19 cellular contexts compared by ENCODE assay signal in the genomic region with DNA sequence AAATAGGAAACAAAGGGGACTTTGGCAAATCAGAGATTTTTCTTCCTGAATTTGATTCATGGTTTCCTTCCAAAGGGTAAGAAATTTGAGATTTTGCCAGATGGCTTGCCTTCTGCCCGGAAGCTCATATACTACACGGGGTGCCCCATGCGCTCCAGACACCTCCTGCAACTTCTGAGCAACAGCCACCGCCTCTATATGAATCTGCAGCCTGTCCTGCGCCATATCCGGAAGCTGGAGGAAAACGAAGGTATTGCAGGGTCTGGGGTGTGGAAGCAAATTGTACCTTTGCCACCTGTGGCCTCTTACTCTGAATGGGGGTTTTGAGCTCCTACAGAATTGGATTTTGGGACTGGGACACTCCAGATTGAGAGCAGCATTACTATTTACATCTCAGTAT.
DNase-seq lines count a peak whose midpoint lies in the region; ATAC-seq and TF ChIP-seq lines count a peak whose summit lies in the region.
"Had no signal": no experiment of that assay in that cellular context is flagged by ENCODE, and none has a peak within 500 bp of the region (broad histone marks: within the 10 kb centered on the region; RNA-seq: fewer than 3 reads in every experiment).

No MANE protein-coding gene starts in this region.

- intact Hi-C loops in PC-3 (cut with micrococcal nuclease) = no loop called here

- H3K4me1 Mint-ChIP-seq in WTC11 = peaks cover 24% of the 10 kb centered on the region
- H3K4me1 Mint-ChIP-seq: B cell had no signal

- 94% methylated on average over 7 of the region's 7 CpGs for WGBS in smooth muscle cell (ENCODE audit: low lambda C conversion rate)

- H3K9me2 ChIP-seq in PC-3 (replicated peaks; ENCODE audit: low read length) = no peaks in the 10 kb centered on the region

- H3K4me3 ChIP-seq in smooth muscle cell (no peak overlapping the region), PC-3 (ENCODE audit: low read length) (no peak overlapping the region)
- H3K4me3 ChIP-seq: GM12878, PC-9, SJCRH30 had no signal

- H3K4me2 ChIP-seq in smooth muscle cell = no peak overlapping the region
- H3K4me2 ChIP-seq in PC-3 (ENCODE audit: low read length) = no peak overlapping the region
- H3K4me2 ChIP-seq: PC-9 had no signal

- H4K20me1 ChIP-seq in smooth muscle cell (ENCODE audit: low read depth) (peaks cover 100% of the 10 kb centered on the region), PC-3 (ENCODE audit: low read length) (0 out of 2 replicates have a peak, but pooled peaks cover 5% of the 10 kb centered on the region)

- H3K9me3 ChIP-seq in smooth muscle cell (replicated peaks; ENCODE audit: low read depth) = no peaks in the 10 kb centered on the region
- H3K9me3 ChIP-seq in PC-3 (ENCODE audit: low read length) = no peaks in the 10 kb centered on the region
- H3K9me3 ChIP-seq: SJCRH30 had no signal

- H2AFZ ChIP-seq in smooth muscle cell (ENCODE audit: low read depth) (no peak overlapping the region), PC-3 (ENCODE audit: low read length) (no peak overlapping the region)
- H2AFZ ChIP-seq: PC-9 had no signal

- no peaks in the 10 kb centered on the region for H3K27me3 Mint-ChIP-seq in WTC11 (ENCODE audit: low read depth)

- peak; percentile 3 for DNase-seq in DMS53 (lab: John Stamatoyannopoulos, UW)
- no peak for DNase-seq in DMS53 treated with DMSO at 0.1 percent for 48 hours (lab: John Stamatoyannopoulos, UW; ENCODE audit: unreplicated experiment)
- DNase-seq in WTC11 (ENCODE audit: low spot score) = no peak
- DNase-seq in lung microvascular endothelial cell (ENCODE audit: low read depth in 2 of 2) = peak; percentile 11 to 25
- no peak for DNase-seq in smooth muscle cell (lab: John Stamatoyannopoulos, UW; ENCODE audit: unreplicated experiment)
- no peak for DNase-seq in NCI-H1436 (lab: John Stamatoyannopoulos, UW)
- no peak for DNase-seq in NCI-H2081 (lab: John Stamatoyannopoulos, UW)
- no peak for DNase-seq in PC-3
- DNase-seq: 8988T, EL, Karpas-422, NCI-H1436 treated with DMSO at 0.1 percent for 48 hours, NCI-H2029, NCI-H446 treated with DMSO at 0.1 percent for 48 hours, NCI-H774, PC-9, SJCRH30 had no signal

- no peak overlapping the region for H3K4me3 Mint-ChIP-seq in WTC11
- H3K4me3 Mint-ChIP-seq: B cell had no signal

- H3K4me1 ChIP-seq in smooth muscle cell (ENCODE audit: low read depth) = peaks cover 11% of the 10 kb centered on the region
- peaks cover 16% of the 10 kb centered on the region for H3K4me1 ChIP-seq in PC-3 (ENCODE audit: insufficient read depth, low read length)

- CTCF ChIA-PET in WTC11 (lab: Charles Lee) = interaction anchor here (1.0 to 1.1 kb wide), 2 partner anchors 63 to 264 kb away, joined by 3 to 4 read pairs; a partner anchor contains a TSS
- CTCF ChIA-PET in PC-3 (lab: Charles Lee) = no interaction called here

- H3K36me3 Mint-ChIP-seq in WTC11 = peaks cover 19% of the 10 kb centered on the region

- H3K9me3 Mint-ChIP-seq in WTC11 = no peaks in the 10 kb centered on the region

- TF ChIP-seq CTCF in WTC11 (IDR thresholded peaks at IDR 0.05) (no peak), smooth muscle cell (IDR thresholded peaks at IDR 0.05; ENCODE audit: borderline replicate concordance, insufficient read depth, poor library complexity, severe bottlenecking) (no peak), PC-3 (conservative IDR thresholded peaks at IDR 0.05; ENCODE audit: low read depth, low read length) (no peak)

- H3K79me2 ChIP-seq in smooth muscle cell (ENCODE audit: low read depth) (peaks cover 68% of the 10 kb centered on the region), PC-3 (ENCODE audit: low read length) (no peaks in the 10 kb centered on the region)

- H3K27ac Mint-ChIP-seq in WTC11 = no peak overlapping the region
- H3K27ac Mint-ChIP-seq: B cell had no signal

- H3K9ac ChIP-seq in smooth muscle cell (ENCODE audit: low read depth) (no peak overlapping the region), PC-3 (ENCODE audit: low read length) (no peak overlapping the region)

- BruUV-seq in PC-3 (replicated peaks; lab: Mats Ljungman, UMichigan) = no TSS peak

- H3K27ac ChIP-seq in smooth muscle cell (ENCODE audit: low read depth) (peak overlapping the region; percentile 53), PC-3 (ENCODE audit: low read length) (no peak overlapping the region)
- H3K27ac ChIP-seq: PC-9, SJCRH30 had no signal

- ATAC-seq in WTC11 = peak; percentile 20; the same call in 1 of the 2 replicates
- no peak for ATAC-seq in PC-3
- ATAC-seq: GM12878 had no signal

- H3K36me3 ChIP-seq in smooth muscle cell (ENCODE audit: low read depth) = peaks cover 78% of the 10 kb centered on the region
- peaks cover 79% of the 10 kb centered on the region for H3K36me3 ChIP-seq in PC-3 (ENCODE audit: low read depth, low read length)

- POLR2A ChIA-PET in WTC11 (lab: Charles Lee) = interaction anchor here (1.1 kb wide), 1 partner anchor 238 kb away, joined by 3 read pairs; no protein-coding TSS in a partner anchor
- POLR2A ChIA-PET in PC-3 (lab: Charles Lee; ENCODE audit: unreplicated experiment) = no interaction called here

- H3K27me3 ChIP-seq in smooth muscle cell (ENCODE audit: low read depth) = no peaks in the 10 kb centered on the region
- H3K27me3 ChIP-seq in PC-3 (ENCODE audit: low read length) = no peaks in the 10 kb centered on the region
- H3K27me3 ChIP-seq: SJCRH30 had no signal

- H3F3A ChIP-seq in smooth muscle cell (ENCODE audit: low read depth) (peaks cover 63% of the 10 kb centered on the region), PC-3 (ENCODE audit: low read length, unreplicated experiment) (peaks cover 2% of the 10 kb centered on the region)

TF ChIP-seq in WTC11, 78 proteins besides CTCF, POLR2A, EP300 and RAD21 (continues in another document):
- no peak for TF ChIP-seq GTF2I (CRISPR knock-in tag; conservative IDR thresholded peaks at IDR 0.05)
- TF ChIP-seq TCF7 (CRISPR knock-in tag; IDR thresholded peaks at IDR 0.05; ENCODE audit: low read depth) = no peak
- TF ChIP-seq, protein P1, sequence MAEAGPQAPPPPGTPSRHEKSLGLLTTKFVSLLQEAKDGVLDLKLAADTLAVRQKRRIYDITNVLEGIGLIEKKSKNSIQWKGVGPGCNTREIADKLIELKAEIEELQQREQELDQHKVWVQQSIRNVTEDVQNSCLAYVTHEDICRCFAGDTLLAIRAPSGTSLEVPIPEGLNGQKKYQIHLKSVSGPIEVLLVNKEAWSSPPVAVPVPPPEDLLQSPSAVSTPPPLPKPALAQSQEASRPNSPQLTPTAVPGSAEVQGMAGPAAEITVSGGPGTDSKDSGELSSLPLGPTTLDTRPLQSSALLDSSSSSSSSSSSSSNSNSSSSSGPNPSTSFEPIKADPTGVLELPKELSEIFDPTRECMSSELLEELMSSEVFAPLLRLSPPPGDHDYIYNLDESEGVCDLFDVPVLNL (CRISPR knock-in tag; IDR thresholded peaks at IDR 0.05; ENCODE audit: borderline replicate concordance, low read depth) = no peak
- no peak for TF ChIP-seq FOXP1 (CRISPR knock-in tag; IDR thresholded peaks at IDR 0.05; ENCODE audit: borderline replicate concordance)
- TF ChIP-seq, protein P2, sequence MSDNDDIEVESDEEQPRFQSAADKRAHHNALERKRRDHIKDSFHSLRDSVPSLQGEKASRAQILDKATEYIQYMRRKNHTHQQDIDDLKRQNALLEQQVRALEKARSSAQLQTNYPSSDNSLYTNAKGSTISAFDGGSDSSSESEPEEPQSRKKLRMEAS (CRISPR knock-in tag; IDR thresholded peaks at IDR 0.05) = no peak
- no peak for TF ChIP-seq NR3C1 (CRISPR knock-in tag; conservative IDR thresholded peaks at IDR 0.05; ENCODE audit: low read depth)
- no peak for TF ChIP-seq CREB1 (CRISPR knock-in tag; IDR thresholded peaks at IDR 0.05)
- TF ChIP-seq, protein P3, sequence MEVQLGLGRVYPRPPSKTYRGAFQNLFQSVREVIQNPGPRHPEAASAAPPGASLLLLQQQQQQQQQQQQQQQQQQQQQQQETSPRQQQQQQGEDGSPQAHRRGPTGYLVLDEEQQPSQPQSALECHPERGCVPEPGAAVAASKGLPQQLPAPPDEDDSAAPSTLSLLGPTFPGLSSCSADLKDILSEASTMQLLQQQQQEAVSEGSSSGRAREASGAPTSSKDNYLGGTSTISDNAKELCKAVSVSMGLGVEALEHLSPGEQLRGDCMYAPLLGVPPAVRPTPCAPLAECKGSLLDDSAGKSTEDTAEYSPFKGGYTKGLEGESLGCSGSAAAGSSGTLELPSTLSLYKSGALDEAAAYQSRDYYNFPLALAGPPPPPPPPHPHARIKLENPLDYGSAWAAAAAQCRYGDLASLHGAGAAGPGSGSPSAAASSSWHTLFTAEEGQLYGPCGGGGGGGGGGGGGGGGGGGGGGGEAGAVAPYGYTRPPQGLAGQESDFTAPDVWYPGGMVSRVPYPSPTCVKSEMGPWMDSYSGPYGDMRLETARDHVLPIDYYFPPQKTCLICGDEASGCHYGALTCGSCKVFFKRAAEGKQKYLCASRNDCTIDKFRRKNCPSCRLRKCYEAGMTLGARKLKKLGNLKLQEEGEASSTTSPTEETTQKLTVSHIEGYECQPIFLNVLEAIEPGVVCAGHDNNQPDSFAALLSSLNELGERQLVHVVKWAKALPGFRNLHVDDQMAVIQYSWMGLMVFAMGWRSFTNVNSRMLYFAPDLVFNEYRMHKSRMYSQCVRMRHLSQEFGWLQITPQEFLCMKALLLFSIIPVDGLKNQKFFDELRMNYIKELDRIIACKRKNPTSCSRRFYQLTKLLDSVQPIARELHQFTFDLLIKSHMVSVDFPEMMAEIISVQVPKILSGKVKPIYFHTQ (CRISPR knock-in tag; IDR thresholded peaks at IDR 0.05) = no peak
- no peak for TF ChIP-seq SMAD4 (CRISPR knock-in tag; IDR thresholded peaks at IDR 0.05)
- TF ChIP-seq ZNF416 (CRISPR knock-in tag; IDR thresholded peaks at IDR 0.05) = no peak
- TF ChIP-seq, protein P4, sequence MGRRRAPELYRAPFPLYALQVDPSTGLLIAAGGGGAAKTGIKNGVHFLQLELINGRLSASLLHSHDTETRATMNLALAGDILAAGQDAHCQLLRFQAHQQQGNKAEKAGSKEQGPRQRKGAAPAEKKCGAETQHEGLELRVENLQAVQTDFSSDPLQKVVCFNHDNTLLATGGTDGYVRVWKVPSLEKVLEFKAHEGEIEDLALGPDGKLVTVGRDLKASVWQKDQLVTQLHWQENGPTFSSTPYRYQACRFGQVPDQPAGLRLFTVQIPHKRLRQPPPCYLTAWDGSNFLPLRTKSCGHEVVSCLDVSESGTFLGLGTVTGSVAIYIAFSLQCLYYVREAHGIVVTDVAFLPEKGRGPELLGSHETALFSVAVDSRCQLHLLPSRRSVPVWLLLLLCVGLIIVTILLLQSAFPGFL (CRISPR knock-in tag; IDR thresholded peaks at IDR 0.05; ENCODE audit: borderline replicate concordance) = no peak
- no peak for TF ChIP-seq NFATC4 (CRISPR knock-in tag; IDR thresholded peaks at IDR 0.05)
- no peak for TF ChIP-seq ELF4 (CRISPR knock-in tag; IDR thresholded peaks at IDR 0.05; ENCODE audit: low read depth)
- no peak for TF ChIP-seq SP1 (CRISPR knock-in tag; conservative IDR thresholded peaks at IDR 0.05)
- TF ChIP-seq NR2C2 (CRISPR knock-in tag; IDR thresholded peaks at IDR 0.05) = no peak

Comparison
In these comparisons a context has a peak if more than half of its experiments do, and no peak if none do; other contexts are left out.
1. DNase-seq: peak in DMS53 (single experiment) and lung microvascular endothelial cell (2 of 2); none in DMS53 treated with DMSO at 0.1 percent for 48 hours (single experiment), WTC11 (single experiment), smooth muscle cell (single experiment), NCI-H1436 (single experiment), NCI-H2081 (0 of 2) and PC-3 (single experiment).